1 cellular context compared by ENCODE assay signal in the genomic region with DNA sequence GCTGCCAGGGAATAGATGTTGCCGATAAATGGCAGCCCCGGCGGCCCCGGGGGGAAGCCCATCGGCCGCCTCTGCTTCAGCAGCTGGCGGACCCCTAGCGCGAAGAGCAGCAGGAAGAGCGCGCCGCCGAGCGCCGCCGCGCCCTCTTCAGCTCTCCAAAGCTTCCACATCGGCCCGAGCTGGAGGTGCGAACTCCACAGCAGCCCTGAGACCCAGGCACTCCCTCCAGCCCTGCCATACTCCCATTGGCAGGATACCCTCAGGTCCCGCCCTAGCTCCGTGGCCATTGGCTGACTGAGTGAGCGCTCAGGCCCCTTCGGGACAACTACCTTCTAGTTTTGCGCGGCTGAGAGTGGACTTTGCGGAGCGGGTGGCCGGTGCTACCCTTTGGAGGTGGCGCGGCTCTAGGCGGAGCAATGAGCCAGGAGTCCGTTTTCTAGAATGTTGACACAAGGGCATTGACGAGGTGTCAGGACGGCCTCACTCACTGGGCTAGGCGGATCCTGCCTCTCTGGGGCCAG.
TF ChIP-seq lines count a peak whose summit lies in the region.

A gene with protein sequence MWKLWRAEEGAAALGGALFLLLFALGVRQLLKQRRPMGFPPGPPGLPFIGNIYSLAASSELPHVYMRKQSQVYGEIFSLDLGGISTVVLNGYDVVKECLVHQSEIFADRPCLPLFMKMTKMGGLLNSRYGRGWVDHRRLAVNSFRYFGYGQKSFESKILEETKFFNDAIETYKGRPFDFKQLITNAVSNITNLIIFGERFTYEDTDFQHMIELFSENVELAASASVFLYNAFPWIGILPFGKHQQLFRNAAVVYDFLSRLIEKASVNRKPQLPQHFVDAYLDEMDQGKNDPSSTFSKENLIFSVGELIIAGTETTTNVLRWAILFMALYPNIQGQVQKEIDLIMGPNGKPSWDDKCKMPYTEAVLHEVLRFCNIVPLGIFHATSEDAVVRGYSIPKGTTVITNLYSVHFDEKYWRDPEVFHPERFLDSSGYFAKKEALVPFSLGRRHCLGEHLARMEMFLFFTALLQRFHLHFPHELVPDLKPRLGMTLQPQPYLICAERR (minus strand): TSS at position 196 of the 521 bp plus-strand sequence. CDS start 26 bp downstream, at position 170.

TF ChIP-seq in K562, 482 proteins besides CTCF, POLR2A, EP300 and RAD21 (continued from another document):
- TF ChIP-seq, protein P1, sequence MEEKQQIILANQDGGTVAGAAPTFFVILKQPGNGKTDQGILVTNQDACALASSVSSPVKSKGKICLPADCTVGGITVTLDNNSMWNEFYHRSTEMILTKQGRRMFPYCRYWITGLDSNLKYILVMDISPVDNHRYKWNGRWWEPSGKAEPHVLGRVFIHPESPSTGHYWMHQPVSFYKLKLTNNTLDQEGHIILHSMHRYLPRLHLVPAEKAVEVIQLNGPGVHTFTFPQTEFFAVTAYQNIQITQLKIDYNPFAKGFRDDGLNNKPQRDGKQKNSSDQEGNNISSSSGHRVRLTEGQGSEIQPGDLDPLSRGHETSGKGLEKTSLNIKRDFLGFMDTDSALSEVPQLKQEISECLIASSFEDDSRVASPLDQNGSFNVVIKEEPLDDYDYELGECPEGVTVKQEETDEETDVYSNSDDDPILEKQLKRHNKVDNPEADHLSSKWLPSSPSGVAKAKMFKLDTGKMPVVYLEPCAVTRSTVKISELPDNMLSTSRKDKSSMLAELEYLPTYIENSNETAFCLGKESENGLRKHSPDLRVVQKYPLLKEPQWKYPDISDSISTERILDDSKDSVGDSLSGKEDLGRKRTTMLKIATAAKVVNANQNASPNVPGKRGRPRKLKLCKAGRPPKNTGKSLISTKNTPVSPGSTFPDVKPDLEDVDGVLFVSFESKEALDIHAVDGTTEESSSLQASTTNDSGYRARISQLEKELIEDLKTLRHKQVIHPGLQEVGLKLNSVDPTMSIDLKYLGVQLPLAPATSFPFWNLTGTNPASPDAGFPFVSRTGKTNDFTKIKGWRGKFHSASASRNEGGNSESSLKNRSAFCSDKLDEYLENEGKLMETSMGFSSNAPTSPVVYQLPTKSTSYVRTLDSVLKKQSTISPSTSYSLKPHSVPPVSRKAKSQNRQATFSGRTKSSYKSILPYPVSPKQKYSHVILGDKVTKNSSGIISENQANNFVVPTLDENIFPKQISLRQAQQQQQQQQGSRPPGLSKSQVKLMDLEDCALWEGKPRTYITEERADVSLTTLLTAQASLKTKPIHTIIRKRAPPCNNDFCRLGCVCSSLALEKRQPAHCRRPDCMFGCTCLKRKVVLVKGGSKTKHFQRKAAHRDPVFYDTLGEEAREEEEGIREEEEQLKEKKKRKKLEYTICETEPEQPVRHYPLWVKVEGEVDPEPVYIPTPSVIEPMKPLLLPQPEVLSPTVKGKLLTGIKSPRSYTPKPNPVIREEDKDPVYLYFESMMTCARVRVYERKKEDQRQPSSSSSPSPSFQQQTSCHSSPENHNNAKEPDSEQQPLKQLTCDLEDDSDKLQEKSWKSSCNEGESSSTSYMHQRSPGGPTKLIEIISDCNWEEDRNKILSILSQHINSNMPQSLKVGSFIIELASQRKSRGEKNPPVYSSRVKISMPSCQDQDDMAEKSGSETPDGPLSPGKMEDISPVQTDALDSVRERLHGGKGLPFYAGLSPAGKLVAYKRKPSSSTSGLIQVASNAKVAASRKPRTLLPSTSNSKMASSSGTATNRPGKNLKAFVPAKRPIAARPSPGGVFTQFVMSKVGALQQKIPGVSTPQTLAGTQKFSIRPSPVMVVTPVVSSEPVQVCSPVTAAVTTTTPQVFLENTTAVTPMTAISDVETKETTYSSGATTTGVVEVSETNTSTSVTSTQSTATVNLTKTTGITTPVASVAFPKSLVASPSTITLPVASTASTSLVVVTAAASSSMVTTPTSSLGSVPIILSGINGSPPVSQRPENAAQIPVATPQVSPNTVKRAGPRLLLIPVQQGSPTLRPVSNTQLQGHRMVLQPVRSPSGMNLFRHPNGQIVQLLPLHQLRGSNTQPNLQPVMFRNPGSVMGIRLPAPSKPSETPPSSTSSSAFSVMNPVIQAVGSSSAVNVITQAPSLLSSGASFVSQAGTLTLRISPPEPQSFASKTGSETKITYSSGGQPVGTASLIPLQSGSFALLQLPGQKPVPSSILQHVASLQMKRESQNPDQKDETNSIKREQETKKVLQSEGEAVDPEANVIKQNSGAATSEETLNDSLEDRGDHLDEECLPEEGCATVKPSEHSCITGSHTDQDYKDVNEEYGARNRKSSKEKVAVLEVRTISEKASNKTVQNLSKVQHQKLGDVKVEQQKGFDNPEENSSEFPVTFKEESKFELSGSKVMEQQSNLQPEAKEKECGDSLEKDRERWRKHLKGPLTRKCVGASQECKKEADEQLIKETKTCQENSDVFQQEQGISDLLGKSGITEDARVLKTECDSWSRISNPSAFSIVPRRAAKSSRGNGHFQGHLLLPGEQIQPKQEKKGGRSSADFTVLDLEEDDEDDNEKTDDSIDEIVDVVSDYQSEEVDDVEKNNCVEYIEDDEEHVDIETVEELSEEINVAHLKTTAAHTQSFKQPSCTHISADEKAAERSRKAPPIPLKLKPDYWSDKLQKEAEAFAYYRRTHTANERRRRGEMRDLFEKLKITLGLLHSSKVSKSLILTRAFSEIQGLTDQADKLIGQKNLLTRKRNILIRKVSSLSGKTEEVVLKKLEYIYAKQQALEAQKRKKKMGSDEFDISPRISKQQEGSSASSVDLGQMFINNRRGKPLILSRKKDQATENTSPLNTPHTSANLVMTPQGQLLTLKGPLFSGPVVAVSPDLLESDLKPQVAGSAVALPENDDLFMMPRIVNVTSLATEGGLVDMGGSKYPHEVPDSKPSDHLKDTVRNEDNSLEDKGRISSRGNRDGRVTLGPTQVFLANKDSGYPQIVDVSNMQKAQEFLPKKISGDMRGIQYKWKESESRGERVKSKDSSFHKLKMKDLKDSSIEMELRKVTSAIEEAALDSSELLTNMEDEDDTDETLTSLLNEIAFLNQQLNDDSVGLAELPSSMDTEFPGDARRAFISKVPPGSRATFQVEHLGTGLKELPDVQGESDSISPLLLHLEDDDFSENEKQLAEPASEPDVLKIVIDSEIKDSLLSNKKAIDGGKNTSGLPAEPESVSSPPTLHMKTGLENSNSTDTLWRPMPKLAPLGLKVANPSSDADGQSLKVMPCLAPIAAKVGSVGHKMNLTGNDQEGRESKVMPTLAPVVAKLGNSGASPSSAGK (IDR thresholded peaks at IDR 0.05): peak; percentile 77
- peak; percentile 59; the same call in 1 of the 2 replicates for TF ChIP-seq PHF8 (IDR thresholded peaks at IDR 0.05; ENCODE audit: borderline replicate concordance, low read length)
- TF ChIP-seq ZNF280A (IDR thresholded peaks at IDR 0.05; ENCODE audit: low read depth, partially characterized antibody): no peak
- TF ChIP-seq ZNF766 (CRISPR knock-in tag; conservative IDR thresholded peaks at IDR 0.05): no peak
- TF ChIP-seq CUX1 (CRISPR knock-in tag; IDR thresholded peaks at IDR 0.05): no peak
- peak; percentile 21 for TF ChIP-seq ZFP36 (IDR thresholded peaks at IDR 0.05; ENCODE audit: low read depth, low read length, partially characterized antibody)
- TF ChIP-seq ZNF165 (CRISPR knock-in tag; IDR thresholded peaks at IDR 0.05; ENCODE audit: borderline replicate concordance): peak; percentile 99
- peak; percentile 84; the same call in 1 of the 2 replicates for TF ChIP-seq GTF2E2 (tag; IDR thresholded peaks at IDR 0.05)
- TF ChIP-seq HNRNPH1 (optimal IDR thresholded peaks at IDR 0.05; ENCODE audit: low read depth, low read length): no peak
